9 cellular contexts compared by ENCODE assay signal in genomic region chr2:22878094-22878493, GRCh38.
"Had no signal": no experiment of that assay in that cellular context is flagged by ENCODE, and none has a peak within 500 bp of the region (broad histone marks: within the 10 kb centered on the region; RNA-seq: fewer than 3 reads in every experiment).

No MANE protein-coding gene starts in this region.

- DNase-seq: H9, HCEC 1CT, KBM-7 had no signal

- H3K27ac ChIP-seq: HL-60 had no signal

- H3K36me3 Mint-ChIP-seq: IgD-negative memory B cell had no signal

- H3K4me1 Mint-ChIP-seq: IgD-negative memory B cell had no signal

- H3K4me2 ChIP-seq: GM23338 had no signal

- H3K4me3 ChIP-seq: GM23338 had no signal

- FAIRE-seq: H1, H54, HepG2 had no signal

- H2AFZ ChIP-seq: GM23338 had no signal

- H3K4me3 Mint-ChIP-seq: GM23338, H9, IgD-negative memory B cell had no signal

- H3K27ac Mint-ChIP-seq: GM23338, H9, IgD-negative memory B cell had no signal

- ATAC-seq: GM23338, HepG2 had no signal
